ENCODE assay signal across 8 cellular contexts in the genomic region with DNA sequence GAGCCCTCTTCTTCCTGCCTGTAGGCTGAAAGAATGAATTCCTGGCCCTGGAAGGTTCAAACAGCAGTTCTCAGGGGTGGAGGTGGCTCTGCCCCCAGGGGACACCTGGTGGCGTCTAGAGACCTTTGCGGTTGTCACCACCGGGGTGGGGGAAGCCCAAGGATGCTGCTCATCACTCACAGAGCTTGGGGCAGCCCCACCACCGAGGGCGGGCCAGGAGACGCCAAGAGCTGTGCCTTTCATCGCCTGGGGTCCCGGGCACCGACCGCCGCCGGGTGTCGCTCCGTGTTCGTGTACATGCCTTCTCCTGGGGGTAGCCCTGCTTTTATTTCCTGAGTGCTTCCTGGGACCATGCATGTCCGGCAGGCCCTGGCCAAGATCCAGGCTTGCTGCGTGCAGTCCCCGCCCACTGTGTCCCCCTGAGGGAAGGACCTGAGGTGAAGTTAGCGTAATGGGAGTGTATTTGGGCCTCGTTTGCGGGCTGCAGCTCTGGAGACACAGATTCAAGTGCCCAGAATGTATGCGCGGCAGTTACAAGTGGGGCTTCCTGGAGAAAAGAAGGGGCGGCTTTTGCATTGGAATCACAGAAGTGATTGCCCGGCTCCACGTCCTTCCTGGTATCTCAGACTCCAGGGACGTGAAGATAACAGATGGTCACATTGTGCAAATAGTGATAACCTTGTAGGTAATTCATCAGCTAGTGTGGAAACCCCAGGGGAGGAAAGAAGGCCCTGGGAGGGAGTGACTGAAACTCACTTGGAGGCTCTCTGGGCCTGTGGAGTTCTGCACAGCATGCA. TPM values are rescaled to one million over a fixed set of nuclear protein-coding genes. Genes with fewer than 3 reads are reported as not detected.
DNase-seq lines count a peak whose midpoint lies in the region; ATAC-seq and TF ChIP-seq lines count a peak whose summit lies in the region.

No MANE protein-coding gene starts in this region.

- H3K9me3 ChIP-seq in mesodermal cell (ENCODE audit: control insufficient read depth, low read length), result no peaks in the 10 kb centered on the region

- H3K27me3 Mint-ChIP-seq in HFFc6 (ENCODE audit: insufficient read depth), result no peaks in the 10 kb centered on the region; the same call in 1 of the 2 replicates
- no peaks in the 10 kb centered on the region for H3K27me3 Mint-ChIP-seq in stimulated activated naive CD8-positive, alpha-beta T cell treated with anti-CD3 and anti-CD28 coated beads, Interleukin-15, amount 100 ng/mL, for 72 hours

- peak; percentile 96 for ATAC-seq in stimulated activated naive CD8-positive, alpha-beta T cell treated with anti-CD3 and anti-CD28 coated beads, Interleukin-15, amount 100 ng/mL, for 72 hours

- H3K4me3 ChIP-seq in mesodermal cell (ENCODE audit: extremely low read depth, insufficient read depth, low read length, poor library complexity, severe bottlenecking), result no peak overlapping the region

- peak overlapping the region; percentile 71 for H3K27ac ChIP-seq in mesodermal cell (ENCODE audit: low read depth, low read length, severe bottlenecking)

- H3K36me3 ChIP-seq in mesodermal cell (ENCODE audit: control insufficient read depth, insufficient read depth, low read length), result peaks cover 17% of the 10 kb centered on the region

- DNase-seq in HFFc6 (no peak), RPMI7951 (ENCODE audit: low read depth) (peak; percentile 45), LoVo (ENCODE audit: low spot score) (no peak), A172 (ENCODE audit: low spot score) (no peak)
- DNase-seq in activated naive CD4-positive, alpha-beta T cell treated with anti-CD3 and anti-CD28 coated beads, Interleukin-2, amount 50 U/mL, for 16 hours, result peak; percentile 81
- peak; percentile 85 to 91 for DNase-seq in stimulated activated naive CD8-positive, alpha-beta T cell treated with anti-CD3 and anti-CD28 coated beads, Interleukin-15, amount 100 ng/mL, for 72 hours

- H3K36me3 Mint-ChIP-seq in HFFc6 (ENCODE audit: low read depth), result peaks cover 10% of the 10 kb centered on the region

- peaks cover 50% of the 10 kb centered on the region for H3K4me1 Mint-ChIP-seq in HFFc6 (ENCODE audit: low read depth)
- peaks cover 88% of the 10 kb centered on the region for H3K4me1 Mint-ChIP-seq in stimulated activated naive CD8-positive, alpha-beta T cell treated with anti-CD3 and anti-CD28 coated beads, Interleukin-15, amount 100 ng/mL, for 72 hours

- no peak overlapping the region; the same call in 1 of the 2 replicates for H3K4me3 Mint-ChIP-seq in HFFc6
- H3K4me3 Mint-ChIP-seq in stimulated activated naive CD8-positive, alpha-beta T cell treated with anti-CD3 and anti-CD28 coated beads, Interleukin-15, amount 100 ng/mL, for 72 hours, result peak overlapping the region; percentile 56 to 75

- peaks cover 56% of the 10 kb centered on the region for H3K4me1 ChIP-seq in mesodermal cell (ENCODE audit: control insufficient read depth, insufficient read depth, low read length, poor library complexity, severe bottlenecking)

- peak; percentile 39; the same call in 2 of the 3 replicates for TF ChIP-seq CTCF in GM12872 (IDR thresholded peaks at IDR 0.05; ENCODE audit: insufficient read depth, low read depth, low read length)
- TF ChIP-seq CTCF in HFFc6 (IDR thresholded peaks at IDR 0.05), result 0 out of 2 replicates have a peak, but pooled peaks have one; percentile 21

- H3K27ac Mint-ChIP-seq in HFFc6, result 0 out of 2 replicates have a peak overlapping the region, but pooled peaks have one; percentile 21
- peak overlapping the region in 1 of 2 donors; percentile 86 for H3K27ac Mint-ChIP-seq in stimulated activated naive CD8-positive, alpha-beta T cell treated with anti-CD3 and anti-CD28 coated beads, Interleukin-15, amount 100 ng/mL, for 72 hours

- 76 to 84% methylated on average over 27 of the region's 27 CpGs for WGBS in mesodermal cell (ENCODE audit: insufficient coverage in 2 of 2), 2 experiments

- no peaks in the 10 kb centered on the region for H3K9me3 Mint-ChIP-seq in HFFc6
- H3K9me3 Mint-ChIP-seq in stimulated activated naive CD8-positive, alpha-beta T cell treated with anti-CD3 and anti-CD28 coated beads, Interleukin-15, amount 100 ng/mL, for 72 hours, result no peaks in the 10 kb centered on the region

RNA-seq across cellular contexts. Expression of a gene that starts 7.8 kb away (rescaled TPM):
- total RNA-seq in HFFc6 (2021; fragmentation: NEBNext Ultra II Directional; extraction: Animal tissue kit (Norgen Biotek cat#: 25700)), result 10 to 100 TPM; 18.5 to 22.9 (median 21.3) TPM
- total RNA-seq in RPMI7951 (2014; rRNA removed; shearing (Covaris generic)), result 3.6 and 5.6 TPM in 2 replicates
- 29.1 TPM for polyA plus RNA-seq in mesodermal cell (2013, experiment 1 of 2)
- 23.9 TPM for polyA plus RNA-seq in mesodermal cell (2013, experiment 2 of 2)
- total RNA-seq in A172 (2014; rRNA removed; shearing (Covaris generic)), result 6.5 and 6.8 TPM in 2 replicates

RNA-seq across cellular contexts. Expression of a gene that starts 20.2 kb away (rescaled TPM):
- 100 to 1,000 TPM; 139 to 169 (median 151) TPM for total RNA-seq in HFFc6 (2021; fragmentation: NEBNext Ultra II Directional; extraction: Animal tissue kit (Norgen Biotek cat#: 25700))
- total RNA-seq in RPMI7951 (2014; rRNA removed; shearing (Covaris generic)), result 49.6 and 50.0 TPM in 2 replicates
- 113 TPM for polyA plus RNA-seq in mesodermal cell (2013, experiment 1 of 2)
- 104 TPM for polyA plus RNA-seq in mesodermal cell (2013, experiment 2 of 2)
- total RNA-seq in A172 (2014; rRNA removed; shearing (Covaris generic)), result 167 and 176 TPM in 2 replicates

Comparison
In these comparisons a context has a peak if more than half of its experiments do, and no peak if none do; other contexts are left out.
1. DNase-seq: peak in RPMI7951 (single experiment), activated naive CD4-positive, alpha-beta T cell treated with anti-CD3 and anti-CD28 coated beads, Interleukin-2, amount 50 U/mL, for 16 hours (single experiment) and stimulated activated naive CD8-positive, alpha-beta T cell treated with anti-CD3 and anti-CD28 coated beads, Interleukin-15, amount 100 ng/mL, for 72 hours (2 of 2); none in HFFc6 (single experiment), LoVo (single experiment) and A172 (single experiment).